Comparison of ENCODE assay signal across 16 cellular contexts in the genomic region with DNA sequence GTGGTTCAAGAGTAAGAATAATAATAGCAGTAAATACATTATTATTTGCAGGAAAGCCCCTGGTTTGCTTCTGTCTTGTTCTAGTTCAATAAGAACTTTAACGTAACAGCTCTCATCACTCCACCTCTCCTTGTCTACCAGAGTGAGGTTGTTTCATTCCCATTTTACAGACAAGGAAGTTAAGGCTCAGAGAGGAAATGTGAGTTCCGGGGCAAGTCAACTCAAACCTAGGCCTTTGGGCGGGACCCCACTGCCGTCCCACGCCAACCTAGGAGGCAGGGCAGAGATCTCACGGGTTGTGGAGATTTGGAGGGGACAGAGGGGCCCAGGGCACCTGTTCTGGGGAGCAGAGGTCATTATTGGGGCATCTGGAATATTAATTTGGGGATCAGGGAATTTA. TPM values are rescaled to one million over a fixed set of nuclear protein-coding genes. Genes with fewer than 3 reads are reported as not detected.
DNase-seq lines count a peak whose midpoint lies in the region; ATAC-seq and TF ChIP-seq lines count a peak whose summit lies in the region.
"Had no signal": no experiment of that assay in that cellular context is flagged by ENCODE, and none has a peak within 500 bp of the region (broad histone marks: within the 10 kb centered on the region; RNA-seq: fewer than 3 reads in every experiment).

No MANE protein-coding gene starts in this region.

- H3K9me3 Mint-ChIP-seq in T-helper 1 cell treated with Interleukin-12 subunit alpha and Interleukin-12 subunit beta and Interleukin-4 antibody, amounts not matched to agents 30 μg/mL and 1 μg/mL, for 36 hours, result no peaks in the 10 kb centered on the region
- H3K9me3 Mint-ChIP-seq in IgD-negative memory B cell (no peaks in the 10 kb centered on the region), neural progenitor cell (no peaks in the 10 kb centered on the region)
- no peaks in the 10 kb centered on the region for H3K9me3 Mint-ChIP-seq in activated naive CD4-positive, alpha-beta T cell treated with anti-CD3 and anti-CD28 coated beads, Interleukin-2, amount 50 U/mL, for 72 hours

- no peak overlapping the region for H3K4me2 ChIP-seq in neural progenitor cell

- peaks cover 22% of the 10 kb centered on the region for H3K79me2 ChIP-seq in neural progenitor cell (ENCODE audit: low read depth)

- H3K9me3 ChIP-seq in neural progenitor cell (ENCODE audit: low read depth), result no peaks in the 10 kb centered on the region
- H3K9me3 ChIP-seq: adrenal gland, colonic mucosa, esophagus muscularis mucosa, neutrophil, testis had no signal

- H3K27ac ChIP-seq in neural progenitor cell, result no peak overlapping the region
- H3K27ac ChIP-seq: 22Rv1, adrenal gland, colonic mucosa, esophagus muscularis mucosa, neutrophil, testis had no signal

- H3K27me3 ChIP-seq in neural progenitor cell, result no peaks in the 10 kb centered on the region
- H3K27me3 ChIP-seq: adrenal gland, colonic mucosa, esophagus muscularis mucosa, neutrophil, testis had no signal

- H2AFZ ChIP-seq in neural progenitor cell (replicated peaks), result no peak overlapping the region

- H3K36me3 Mint-ChIP-seq in T-helper 1 cell treated with Interleukin-12 subunit alpha and Interleukin-12 subunit beta and Interleukin-4 antibody, amounts not matched to agents 30 μg/mL and 1 μg/mL, for 36 hours (ENCODE audit: low read depth), result peaks cover 34% of the 10 kb centered on the region
- H3K36me3 Mint-ChIP-seq in IgD-negative memory B cell, result peaks cover 6% of the 10 kb centered on the region
- H3K36me3 Mint-ChIP-seq in activated naive CD4-positive, alpha-beta T cell treated with anti-CD3 and anti-CD28 coated beads, Interleukin-2, amount 50 U/mL, for 72 hours, result peaks cover 42 to 43% of the 10 kb centered on the region in 2 donors
- H3K36me3 Mint-ChIP-seq in neural progenitor cell, result peaks cover 2% of the 10 kb centered on the region

- DNase-seq in T-helper 1 cell (no peak), neural progenitor cell (ENCODE audit: low spot score) (no peak), NCI-H128 (lab: John Stamatoyannopoulos, UW; ENCODE audit: unreplicated experiment) (no peak)
- DNase-seq in activated naive CD4-positive, alpha-beta T cell treated with anti-CD3 and anti-CD28 coated beads, Interleukin-2, amount 50 U/mL, for 72 hours (ENCODE audit: low spot score in 2 of 2), result no peak
- DNase-seq in stimulated activated CD4-positive, alpha-beta T cell treated with anti-CD3 and anti-CD28 coated beads, Interleukin-1b, Interleukin-23, amount 100 ng/mL, for 48 hours, result no peak
- DNase-seq: adrenal gland, colonic mucosa, H7, small intestine, testis had no signal

- H3K4me3 ChIP-seq in neural progenitor cell, result no peak overlapping the region
- H3K4me3 ChIP-seq: adrenal gland, colonic mucosa, esophagus muscularis mucosa, testis had no signal

- H3K36me3 ChIP-seq in neural progenitor cell, result peaks cover 1% of the 10 kb centered on the region
- H3K36me3 ChIP-seq: colonic mucosa had no signal

- H3K4me1 Mint-ChIP-seq in T-helper 1 cell treated with Interleukin-12 subunit alpha and Interleukin-12 subunit beta and Interleukin-4 antibody, amounts not matched to agents 30 μg/mL and 1 μg/mL, for 36 hours (ENCODE audit: low read depth), result peaks cover 44% of the 10 kb centered on the region
- H3K4me1 Mint-ChIP-seq in IgD-negative memory B cell, result peaks cover 11 to 31% (median 27%) of the 10 kb centered on the region in 3 donors
- peaks cover 19% of the 10 kb centered on the region for H3K4me1 Mint-ChIP-seq in neural progenitor cell

- peaks cover 10% of the 10 kb centered on the region for H3K4me1 ChIP-seq in neural progenitor cell

- TF ChIP-seq CTCF in neural progenitor cell (IDR thresholded peaks at IDR 0.05), result no peak

- peak overlapping the region; percentile 97 for H3K27ac Mint-ChIP-seq in T-helper 1 cell treated with Interleukin-12 subunit alpha and Interleukin-12 subunit beta and Interleukin-4 antibody, amounts not matched to agents 30 μg/mL and 1 μg/mL, for 36 hours
- H3K27ac Mint-ChIP-seq in IgD-negative memory B cell (peak overlapping the region; percentile 96 to 99 (median 98)), neural progenitor cell (peak overlapping the region; percentile 43)
- peak overlapping the region; percentile 89 to 96 for H3K27ac Mint-ChIP-seq in activated naive CD4-positive, alpha-beta T cell treated with anti-CD3 and anti-CD28 coated beads, Interleukin-2, amount 50 U/mL, for 72 hours

- no peaks in the 10 kb centered on the region for H3K27me3 Mint-ChIP-seq in T-helper 1 cell treated with Interleukin-12 subunit alpha and Interleukin-12 subunit beta and Interleukin-4 antibody, amounts not matched to agents 30 μg/mL and 1 μg/mL, for 36 hours (ENCODE audit: low read depth)
- H3K27me3 Mint-ChIP-seq in IgD-negative memory B cell (no peaks in the 10 kb centered on the region), neural progenitor cell (ENCODE audit: insufficient read depth, low read depth) (peaks cover 2% of the 10 kb centered on the region)

- no peak for ATAC-seq in activated naive CD4-positive, alpha-beta T cell treated with anti-CD3 and anti-CD28 coated beads, Interleukin-2, amount 50 U/mL, for 72 hours
- no peak for ATAC-seq in HG03039 (IDR thresholded peaks at IDR 0.05; ENCODE audit: unreplicated experiment)

- no peak overlapping the region for H3K9ac ChIP-seq in neural progenitor cell

- H3F3A ChIP-seq in neural progenitor cell (ENCODE audit: low read depth), result peaks cover 8% of the 10 kb centered on the region

- H4K20me1 ChIP-seq in neural progenitor cell (ENCODE audit: low read depth), result peaks cover 6% of the 10 kb centered on the region

- H3K4me3 Mint-ChIP-seq in T-helper 1 cell treated with Interleukin-12 subunit alpha and Interleukin-12 subunit beta and Interleukin-4 antibody, amounts not matched to agents 30 μg/mL and 1 μg/mL, for 36 hours, result peak overlapping the region; percentile 99
- H3K4me3 Mint-ChIP-seq in IgD-negative memory B cell, result peak overlapping the region; percentile 87 to 99 (median 98)
- no peak overlapping the region for H3K4me3 Mint-ChIP-seq in neural progenitor cell

RNA-seq across cellular contexts. Expression of a gene that starts 1.5 kb away (rescaled TPM):
- 250 TPM for polyA plus RNA-seq in IgD-negative memory B cell
- 100 to 1,000 TPM; 225 to 247 TPM for total RNA-seq in activated naive CD4-positive, alpha-beta T cell treated with anti-CD3 and anti-CD28 coated beads, Interleukin-2, amount 50 U/mL, for 72 hours
- 1.9 and 3.6 TPM in 2 replicates for total RNA-seq in neural progenitor cell (ENCODE audit: low replicate concordance)

RNA-seq across cellular contexts. Expression of a gene that starts 2.7 kb away (rescaled TPM):
- 371 TPM for polyA plus RNA-seq in IgD-negative memory B cell
- total RNA-seq in activated naive CD4-positive, alpha-beta T cell treated with anti-CD3 and anti-CD28 coated beads, Interleukin-2, amount 50 U/mL, for 72 hours, result 100 to 1,000 TPM; 282 to 299 TPM
- total RNA-seq in neural progenitor cell (ENCODE audit: low replicate concordance), result 261 and 432 TPM in 2 replicates

RNA-seq across cellular contexts. Expression of a gene that starts 31.2 kb away (rescaled TPM):
- polyA plus RNA-seq in IgD-negative memory B cell, result 21.8 TPM
- total RNA-seq in activated naive CD4-positive, alpha-beta T cell treated with anti-CD3 and anti-CD28 coated beads, Interleukin-2, amount 50 U/mL, for 72 hours, result 100 to 1,000 TPM; 181 to 204 TPM
- 127 and 233 TPM in 2 replicates for total RNA-seq in neural progenitor cell (ENCODE audit: low replicate concordance)

Comparison
In these comparisons a context has a peak if more than half of its experiments do, and no peak if none do; other contexts are left out.
1. H3K27ac Mint-ChIP-seq: peak in every context shown above with its lines; median percentile 98 in IgD-negative memory B cell; 97 in T-helper 1 cell treated with Interleukin-12 subunit alpha and Interleukin-12 subunit beta and Interleukin-4 antibody, amounts not matched to agents 30 μg/mL and 1 μg/mL, for 36 hours; 92 in activated naive CD4-positive, alpha-beta T cell treated with anti-CD3 and anti-CD28 coated beads, Interleukin-2, amount 50 U/mL, for 72 hours; 43 in neural progenitor cell.
2. RNA of a gene that starts 1.5 kb away (total RNA-seq): 225 to 247 TPM in activated naive CD4-positive, alpha-beta T cell treated with anti-CD3 and anti-CD28 coated beads, Interleukin-2, amount 50 U/mL, for 72 hours; 1.9 to 3.6 TPM in neural progenitor cell; every median in the first group is over 10 times any median in the second.